ENCODE assay signal across 15 cellular contexts in the genomic region with DNA sequence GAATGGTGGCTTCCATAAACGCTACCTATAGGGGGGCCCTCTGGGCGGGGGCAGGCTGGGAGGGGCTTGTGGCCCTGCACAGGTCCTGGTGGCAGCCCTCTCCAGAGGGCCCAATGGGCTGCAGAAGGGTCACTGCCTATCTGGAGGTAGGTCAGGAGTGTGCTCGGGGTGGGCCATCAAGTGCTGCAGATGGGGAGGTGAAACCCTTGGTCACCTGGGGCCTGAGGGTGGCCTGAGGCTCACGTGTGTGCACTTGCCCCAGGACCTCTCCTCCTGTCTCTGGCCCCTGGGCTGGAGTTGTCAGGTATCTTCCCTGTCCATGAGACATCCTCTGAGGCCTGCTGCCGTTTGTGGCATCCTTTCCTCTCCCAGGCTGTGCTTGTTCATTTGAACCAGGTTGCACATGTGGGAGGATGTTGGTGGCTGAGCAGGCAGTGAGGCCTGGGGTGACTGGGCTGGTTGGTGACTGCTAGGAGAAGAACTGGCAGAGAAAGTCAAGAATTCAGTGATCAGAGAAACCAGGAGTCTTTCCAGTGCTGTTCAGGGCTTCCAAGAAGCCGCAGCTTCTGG. TPM values are rescaled to one million over a fixed set of nuclear protein-coding genes. Genes with fewer than 3 reads are reported as not detected.
DNase-seq lines count a peak whose midpoint lies in the region; ATAC-seq and TF ChIP-seq lines count a peak whose summit lies in the region.
"Had no signal": no experiment of that assay in that cellular context is flagged by ENCODE, and none has a peak within 500 bp of the region (broad histone marks: within the 10 kb centered on the region; RNA-seq: fewer than 3 reads in every experiment).

No MANE protein-coding gene starts in this region.

- ATAC-seq in activated T-cell treated with anti-CD3 and anti-CD28 coated beads, Interleukin-2, amount 50 U/mL, for 72 hours (replicated peaks in 1 of 2) = peak in 1 of 2 donors; percentile 43
- ATAC-seq in activated T-helper 17 cell treated with anti-CD3 and anti-CD28 coated beads, Interleukin-2, amount 50 U/mL, for 72 hours (replicated peaks) = peak; percentile 37
- ATAC-seq: body of pancreas had no signal

- no peaks in the 10 kb centered on the region for H3K9me3 ChIP-seq in suprapubic skin
- H3K9me3 ChIP-seq: body of pancreas had no signal

- no peak for TF ChIP-seq POLR2A in suprapubic skin (IDR thresholded peaks at IDR 0.05)

- H3K4me3 ChIP-seq in suprapubic skin = no peak overlapping the region
- H3K4me3 ChIP-seq: body of pancreas had no signal

- peaks cover 99% of the 10 kb centered on the region for H3K36me3 ChIP-seq in suprapubic skin

- peaks cover 34% of the 10 kb centered on the region for H3K4me1 ChIP-seq in suprapubic skin
- H3K4me1 ChIP-seq: body of pancreas had no signal

- H3K4me1 Mint-ChIP-seq in activated T-cell treated with anti-CD3 and anti-CD28 coated beads, Interleukin-2, amount 50 U/mL, for 72 hours (ENCODE audit: low read depth) = peaks cover 15% of the 10 kb centered on the region
- H3K4me1 Mint-ChIP-seq in activated T-helper 17 cell treated with anti-CD3 and anti-CD28 coated beads, Interleukin-2, amount 50 U/mL, for 72 hours = peaks cover 18% of the 10 kb centered on the region

- peak overlapping the region; percentile 72 for H3K27ac Mint-ChIP-seq in activated T-cell treated with anti-CD3 and anti-CD28 coated beads, Interleukin-2, amount 50 U/mL, for 72 hours
- H3K27ac Mint-ChIP-seq in activated T-helper 17 cell treated with anti-CD3 and anti-CD28 coated beads, Interleukin-2, amount 50 U/mL, for 72 hours = peak overlapping the region; percentile 86
- H3K27ac Mint-ChIP-seq: endodermal cell, nephron had no signal

- TF ChIP-seq CTCF in suprapubic skin (IDR thresholded peaks at IDR 0.05) = no peak

- H3K9me3 Mint-ChIP-seq in activated T-cell treated with anti-CD3 and anti-CD28 coated beads, Interleukin-2, amount 50 U/mL, for 72 hours = no peaks in the 10 kb centered on the region
- H3K9me3 Mint-ChIP-seq in activated T-helper 17 cell treated with anti-CD3 and anti-CD28 coated beads, Interleukin-2, amount 50 U/mL, for 72 hours = no peaks in the 10 kb centered on the region
- H3K9me3 Mint-ChIP-seq: endodermal cell, nephron had no signal

- DNase-seq in activated T-cell treated with anti-CD3 and anti-CD28 coated beads, Interleukin-2, amount 50 U/mL, for 72 hours = no peak
- DNase-seq in activated T-cell treated with anti-CD3 and anti-CD28 coated beads for 4 hours (no peak), suprapubic skin (ENCODE audit: low spot score in 2 of 2) (no peak), NCI-H2227 treated with DMSO at 0.1 percent for 48 hours (lab: John Stamatoyannopoulos, UW) (no peak), pons (ENCODE audit: low spot score) (no peak)
- no peak for DNase-seq in effector CD8-positive, alpha-beta T cell (lab: John Stamatoyannopoulos, UW)
- DNase-seq: endodermal cell, IMR-90, NCI-H1417 treated with DMSO at 0.1 percent for 48 hours, NCI-H510A treated with DMSO at 0.1 percent for 48 hours had no signal

- 67% methylated on average over 5 of the region's 6 CpGs for WGBS in suprapubic skin

- H3K27ac ChIP-seq in layer of hippocampus (ENCODE audit: low read depth, low read length) = peak overlapping the region; percentile 46
- H3K27ac ChIP-seq in suprapubic skin = peak overlapping the region; percentile 71
- H3K27ac ChIP-seq: body of pancreas had no signal

- TF ChIP-seq EP300 in suprapubic skin (IDR thresholded peaks at IDR 0.05) = no peak

- no peaks in the 10 kb centered on the region for H3K27me3 Mint-ChIP-seq in activated T-cell treated with anti-CD3 and anti-CD28 coated beads, Interleukin-2, amount 50 U/mL, for 72 hours (ENCODE audit: low read depth)
- H3K27me3 Mint-ChIP-seq in activated T-helper 17 cell treated with anti-CD3 and anti-CD28 coated beads, Interleukin-2, amount 50 U/mL, for 72 hours = no peaks in the 10 kb centered on the region

- no peak overlapping the region for H3K4me3 Mint-ChIP-seq in activated T-cell treated with anti-CD3 and anti-CD28 coated beads, Interleukin-2, amount 50 U/mL, for 72 hours
- H3K4me3 Mint-ChIP-seq in activated T-helper 17 cell treated with anti-CD3 and anti-CD28 coated beads, Interleukin-2, amount 50 U/mL, for 72 hours = no peak overlapping the region
- H3K4me3 Mint-ChIP-seq: endodermal cell, nephron had no signal

- H3K27me3 ChIP-seq in layer of hippocampus (ENCODE audit: control insufficient read depth, insufficient read depth, low read length) (no peaks in the 10 kb centered on the region), suprapubic skin (no peaks in the 10 kb centered on the region)
- H3K27me3 ChIP-seq: body of pancreas had no signal

- H3K36me3 Mint-ChIP-seq in activated T-cell treated with anti-CD3 and anti-CD28 coated beads, Interleukin-2, amount 50 U/mL, for 72 hours (ENCODE audit: insufficient read depth in 2 of 2) = peaks cover 3 to 22% of the 10 kb centered on the region in 2 donors
- peaks cover 94% of the 10 kb centered on the region for H3K36me3 Mint-ChIP-seq in activated T-helper 17 cell treated with anti-CD3 and anti-CD28 coated beads, Interleukin-2, amount 50 U/mL, for 72 hours (ENCODE audit: low read depth)

RNA-seq across cellular contexts. Expression of gene SH2D4B, which starts 21.1 kb away (rescaled TPM):
- total RNA-seq in activated T-cell treated with anti-CD3 and anti-CD28 coated beads, Interleukin-2, amount 50 U/mL, for 72 hours = under 1 TPM; 0.34 to 0.46 TPM
- total RNA-seq in activated T-helper 17 cell treated with anti-CD3 and anti-CD28 coated beads, Interleukin-2, amount 50 U/mL, for 72 hours = under 1 TPM; 0.11 to 0.32 TPM
- under 1 TPM in 2 of 4 donors, not detected in 2; 0.18 to 0.23 TPM for total RNA-seq in suprapubic skin
- total RNA-seq: IMR-90, RPMI7951 had no signal
